In the genomic region with DNA sequence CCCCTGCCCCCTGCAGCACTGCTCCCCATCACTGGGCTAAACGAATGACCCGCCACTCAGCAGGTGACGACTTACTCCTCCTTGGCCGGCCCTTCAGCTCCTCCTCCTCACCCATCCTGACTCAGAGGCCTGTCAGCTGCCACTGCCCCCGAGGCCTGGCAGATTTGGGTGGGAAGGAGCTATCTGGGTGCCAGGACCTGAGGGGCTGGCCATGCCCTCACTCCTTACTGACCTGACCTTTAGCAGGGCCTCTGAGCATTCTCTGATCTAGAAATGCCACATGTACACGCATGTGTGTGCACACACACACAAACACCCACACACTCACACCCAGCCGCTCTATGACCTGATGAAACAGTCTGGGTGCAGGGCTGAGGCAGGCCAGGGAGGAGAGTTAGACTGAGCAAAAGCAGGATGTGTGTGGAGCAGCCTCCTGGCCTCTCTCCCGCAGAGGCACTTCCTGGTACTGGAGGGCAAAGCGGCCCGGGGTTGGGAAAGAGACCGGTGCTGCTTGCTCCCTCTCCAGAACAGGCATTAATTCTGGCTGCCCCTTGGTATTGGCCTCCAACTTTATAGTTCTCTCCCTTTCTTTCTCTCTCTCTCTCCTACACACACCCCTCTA, we compare ENCODE assay signal across 1 cellular context.
TF ChIP-seq lines count a peak whose summit lies in the region.

No MANE protein-coding gene starts in this region.

TF ChIP-seq in HepG2, 621 proteins besides CTCF, POLR2A, EP300 and RAD21 (continued from another document and continues in another):
- TF ChIP-seq UBTF (CRISPR knock-in tag; IDR thresholded peaks at IDR 0.05) = peak; percentile 57
- TF ChIP-seq ZNF180 (CRISPR knock-in tag; IDR thresholded peaks at IDR 0.05; ENCODE audit: borderline replicate concordance, low read depth) = no peak
- peak; percentile 43 for TF ChIP-seq IKZF4 (CRISPR knock-in tag; IDR thresholded peaks at IDR 0.05; ENCODE audit: borderline replicate concordance, low read depth, not compliant biosample characterization)
- no peak for TF ChIP-seq HMG20B (CRISPR knock-in tag; conservative IDR thresholded peaks at IDR 0.05)
- TF ChIP-seq KDM3A (CRISPR knock-in tag; IDR thresholded peaks at IDR 0.05; ENCODE audit: low read depth) = peak; percentile 54; the same call in 1 of the 2 replicates
- TF ChIP-seq KAT8 (CRISPR knock-in tag; IDR thresholded peaks at IDR 0.05) = peak; percentile 35; the same call in 1 of the 2 replicates
- no peak for TF ChIP-seq DNMT1 (CRISPR knock-in tag; IDR thresholded peaks at IDR 0.05)
- no peak for TF ChIP-seq SMARCC2 (IDR thresholded peaks at IDR 0.05)
- 0 out of 2 replicates have a peak, but pooled peaks have one; percentile 19 for TF ChIP-seq KDM2A (CRISPR knock-in tag; IDR thresholded peaks at IDR 0.05; ENCODE audit: borderline replicate concordance, low read depth)
- 0 out of 2 replicates have a peak, but pooled peaks have one; percentile 18 for TF ChIP-seq NFE2 (CRISPR knock-in tag; IDR thresholded peaks at IDR 0.05)
- no peak for TF ChIP-seq ZNF678 (CRISPR knock-in tag; IDR thresholded peaks at IDR 0.05)
- TF ChIP-seq ZFP62 (CRISPR knock-in tag; IDR thresholded peaks at IDR 0.05) = no peak
- TF ChIP-seq, protein P1, sequence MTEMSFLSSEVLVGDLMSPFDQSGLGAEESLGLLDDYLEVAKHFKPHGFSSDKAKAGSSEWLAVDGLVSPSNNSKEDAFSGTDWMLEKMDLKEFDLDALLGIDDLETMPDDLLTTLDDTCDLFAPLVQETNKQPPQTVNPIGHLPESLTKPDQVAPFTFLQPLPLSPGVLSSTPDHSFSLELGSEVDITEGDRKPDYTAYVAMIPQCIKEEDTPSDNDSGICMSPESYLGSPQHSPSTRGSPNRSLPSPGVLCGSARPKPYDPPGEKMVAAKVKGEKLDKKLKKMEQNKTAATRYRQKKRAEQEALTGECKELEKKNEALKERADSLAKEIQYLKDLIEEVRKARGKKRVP (CRISPR knock-in tag; IDR thresholded peaks at IDR 0.05) = peak in 1 of 2 experiments; percentile 96; a peak in 2 of 4 replicates
- TF ChIP-seq ZSCAN9 (CRISPR knock-in tag; IDR thresholded peaks at IDR 0.05; ENCODE audit: borderline replicate concordance) = peak; percentile 37; the same call in 1 of the 2 replicates
- TF ChIP-seq KDM4B (CRISPR knock-in tag; IDR thresholded peaks at IDR 0.05) = 0 out of 2 replicates have a peak, but pooled peaks have one; percentile 28
- TF ChIP-seq, protein P2, sequence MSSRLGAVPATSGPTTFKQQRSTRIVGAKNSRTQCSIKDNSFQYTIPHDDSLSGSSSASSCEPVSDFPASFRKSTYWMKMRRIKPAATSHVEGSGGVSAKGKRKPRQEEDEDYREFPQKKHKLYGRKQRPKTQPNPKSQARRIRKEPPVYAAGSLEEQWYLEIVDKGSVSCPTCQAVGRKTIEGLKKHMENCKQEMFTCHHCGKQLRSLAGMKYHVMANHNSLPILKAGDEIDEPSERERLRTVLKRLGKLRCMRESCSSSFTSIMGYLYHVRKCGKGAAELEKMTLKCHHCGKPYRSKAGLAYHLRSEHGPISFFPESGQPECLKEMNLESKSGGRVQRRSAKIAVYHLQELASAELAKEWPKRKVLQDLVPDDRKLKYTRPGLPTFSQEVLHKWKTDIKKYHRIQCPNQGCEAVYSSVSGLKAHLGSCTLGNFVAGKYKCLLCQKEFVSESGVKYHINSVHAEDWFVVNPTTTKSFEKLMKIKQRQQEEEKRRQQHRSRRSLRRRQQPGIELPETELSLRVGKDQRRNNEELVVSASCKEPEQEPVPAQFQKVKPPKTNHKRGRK (CRISPR knock-in tag; IDR thresholded peaks at IDR 0.05) = no peak
- no peak for TF ChIP-seq ZBTB44 (CRISPR knock-in tag; IDR thresholded peaks at IDR 0.05)
- TF ChIP-seq HNRNPLL (IDR thresholded peaks at IDR 0.05; ENCODE audit: low read depth, low read length, poor library complexity, severe bottlenecking) = no peak
- TF ChIP-seq ZNF546 (CRISPR knock-in tag; conservative IDR thresholded peaks at IDR 0.05) = no peak
- TF ChIP-seq, protein P3, sequence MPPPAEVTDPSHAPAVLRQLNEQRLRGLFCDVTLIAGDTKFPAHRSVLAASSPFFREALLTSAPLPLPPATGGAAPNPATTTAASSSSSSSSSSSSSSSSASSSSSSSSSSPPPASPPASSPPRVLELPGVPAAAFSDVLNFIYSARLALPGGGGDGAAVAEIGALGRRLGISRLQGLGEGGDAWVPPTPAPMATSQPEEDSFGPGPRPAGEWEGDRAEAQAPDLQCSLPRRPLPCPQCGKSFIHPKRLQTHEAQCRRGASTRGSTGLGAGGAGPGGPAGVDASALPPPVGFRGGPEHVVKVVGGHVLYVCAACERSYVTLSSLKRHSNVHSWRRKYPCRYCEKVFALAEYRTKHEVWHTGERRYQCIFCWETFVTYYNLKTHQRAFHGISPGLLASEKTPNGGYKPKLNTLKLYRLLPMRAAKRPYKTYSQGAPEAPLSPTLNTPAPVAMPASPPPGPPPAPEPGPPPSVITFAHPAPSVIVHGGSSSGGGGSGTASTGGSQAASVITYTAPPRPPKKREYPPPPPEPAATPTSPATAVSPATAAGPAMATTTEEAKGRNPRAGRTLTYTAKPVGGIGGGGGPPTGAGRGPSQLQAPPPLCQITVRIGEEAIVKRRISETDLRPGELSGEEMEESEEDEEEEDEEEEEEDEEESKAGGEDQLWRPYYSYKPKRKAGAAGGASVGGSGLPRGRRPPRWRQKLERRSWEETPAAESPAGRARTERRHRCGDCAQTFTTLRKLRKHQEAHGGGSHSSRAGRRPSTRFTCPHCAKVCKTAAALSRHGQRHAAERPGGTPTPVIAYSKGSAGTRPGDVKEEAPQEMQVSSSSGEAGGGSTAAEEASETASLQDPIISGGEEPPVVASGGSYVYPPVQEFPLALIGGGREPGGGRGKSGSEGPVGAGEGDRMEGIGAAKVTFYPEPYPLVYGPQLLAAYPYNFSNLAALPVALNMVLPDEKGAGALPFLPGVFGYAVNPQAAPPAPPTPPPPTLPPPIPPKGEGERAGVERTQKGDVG (CRISPR knock-in tag; IDR thresholded peaks at IDR 0.05; ENCODE audit: borderline replicate concordance) = peak; percentile 79; the same call in 1 of the 2 replicates
- TF ChIP-seq SP1 (IDR thresholded peaks at IDR 0.05) = no peak
- no peak for TF ChIP-seq SP1 (CRISPR knock-in tag; IDR thresholded peaks at IDR 0.05)
- peak; percentile 40; the same call in 1 of the 2 replicates for TF ChIP-seq TAF1 (CRISPR knock-in tag; IDR thresholded peaks at IDR 0.05)
- peak; percentile 62; the same call in 1 of the 2 replicates for TF ChIP-seq ZNF253 (CRISPR knock-in tag; IDR thresholded peaks at IDR 0.05; ENCODE audit: borderline replicate concordance)
- TF ChIP-seq ZNF788 (CRISPR knock-in tag; IDR thresholded peaks at IDR 0.05; ENCODE audit: borderline replicate concordance) = no peak
- TF ChIP-seq REST (IDR thresholded peaks at IDR 0.05; ENCODE audit: borderline replicate concordance in 1 of 2, low read depth in 1 of 2, low read length in 2 of 2) = peak in 1 of 2 experiments; percentile 32; a peak in 1 of 4 replicates
- TF ChIP-seq, protein P4, sequence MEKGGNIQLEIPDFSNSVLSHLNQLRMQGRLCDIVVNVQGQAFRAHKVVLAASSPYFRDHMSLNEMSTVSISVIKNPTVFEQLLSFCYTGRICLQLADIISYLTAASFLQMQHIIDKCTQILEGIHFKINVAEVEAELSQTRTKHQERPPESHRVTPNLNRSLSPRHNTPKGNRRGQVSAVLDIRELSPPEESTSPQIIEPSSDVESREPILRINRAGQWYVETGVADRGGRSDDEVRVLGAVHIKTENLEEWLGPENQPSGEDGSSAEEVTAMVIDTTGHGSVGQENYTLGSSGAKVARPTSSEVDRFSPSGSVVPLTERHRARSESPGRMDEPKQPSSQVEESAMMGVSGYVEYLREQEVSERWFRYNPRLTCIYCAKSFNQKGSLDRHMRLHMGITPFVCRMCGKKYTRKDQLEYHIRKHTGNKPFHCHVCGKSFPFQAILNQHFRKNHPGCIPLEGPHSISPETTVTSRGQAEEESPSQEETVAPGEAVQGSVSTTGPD (CRISPR knock-in tag; IDR thresholded peaks at IDR 0.05) = no peak
- no peak for TF ChIP-seq TBP (CRISPR knock-in tag; IDR thresholded peaks at IDR 0.05)
- no peak for TF ChIP-seq MAFF (IDR thresholded peaks at IDR 0.05; ENCODE audit: low read depth, low read length)
- TF ChIP-seq ZFP82 (CRISPR knock-in tag; IDR thresholded peaks at IDR 0.05; ENCODE audit: borderline replicate concordance) = no peak
- no peak for TF ChIP-seq ZNF660 (CRISPR knock-in tag; IDR thresholded peaks at IDR 0.05; ENCODE audit: borderline replicate concordance, low read depth)
- no peak for TF ChIP-seq ZNF337 (CRISPR knock-in tag; IDR thresholded peaks at IDR 0.05; ENCODE audit: borderline replicate concordance, low read depth)
- TF ChIP-seq ZMYM4 (CRISPR knock-in tag; IDR thresholded peaks at IDR 0.05) = 0 out of 2 replicates have a peak, but pooled peaks have one; percentile 0
- 0 out of 2 replicates have a peak, but pooled peaks have one; percentile 38 for TF ChIP-seq U2AF2 (IDR thresholded peaks at IDR 0.05; ENCODE audit: low read depth, low read length)
- TF ChIP-seq GZF1 (CRISPR knock-in tag; IDR thresholded peaks at IDR 0.05) = no peak
- TF ChIP-seq, protein P5, sequence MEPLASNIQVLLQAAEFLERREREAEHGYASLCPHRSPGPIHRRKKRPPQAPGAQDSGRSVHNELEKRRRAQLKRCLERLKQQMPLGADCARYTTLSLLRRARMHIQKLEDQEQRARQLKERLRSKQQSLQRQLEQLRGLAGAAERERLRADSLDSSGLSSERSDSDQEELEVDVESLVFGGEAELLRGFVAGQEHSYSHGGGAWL (CRISPR knock-in tag; IDR thresholded peaks at IDR 0.05) = 0 out of 2 replicates have a peak, but pooled peaks have one; percentile 40
- TF ChIP-seq ZBTB49 (CRISPR knock-in tag; IDR thresholded peaks at IDR 0.05; ENCODE audit: borderline replicate concordance) = no peak
- peak; percentile 39; the same call in 1 of the 2 replicates for TF ChIP-seq GABPB1 (CRISPR knock-in tag; IDR thresholded peaks at IDR 0.05)
